Comparison of ENCODE assay signal across 12 cellular contexts in genomic region chr5:17190799-17191391, GRCh38. TPM values are rescaled to one million over a fixed set of nuclear protein-coding genes. Genes with fewer than 3 reads are reported as not detected.
DNase-seq lines count a peak whose midpoint lies in the region; ATAC-seq, FAIRE-seq and TF ChIP-seq lines count a peak whose summit lies in the region.
"Had no signal": no experiment of that assay in that cellular context is flagged by ENCODE, and none has a peak within 500 bp of the region (broad histone marks: within the 10 kb centered on the region; RNA-seq: fewer than 3 reads in every experiment).

No MANE protein-coding gene starts in this region.

- no peaks in the 10 kb centered on the region for H3K9me3 ChIP-seq in AG04450 (ENCODE audit: control insufficient read depth, insufficient read depth, low read length)
- no peaks in the 10 kb centered on the region for H3K9me3 ChIP-seq in astrocyte (ENCODE audit: insufficient read depth, low read depth, low read length)
- H3K9me3 ChIP-seq in mucosa of descending colon = no peaks in the 10 kb centered on the region
- H3K9me3 ChIP-seq: ovary, suprapubic skin had no signal

- H3K36me3 ChIP-seq in astrocyte (ENCODE audit: insufficient read depth, low read length) = no peaks in the 10 kb centered on the region
- H3K36me3 ChIP-seq in mucosa of descending colon (ENCODE audit: low read depth) = no peaks in the 10 kb centered on the region
- H3K36me3 ChIP-seq: ovary, suprapubic skin had no signal

- DNase-seq in AG04450 (ENCODE audit: low read depth, low spot score) (no peak), LHCN-M2 (ENCODE audit: low read depth) (peak; percentile 71), astrocyte (ENCODE audit: low read depth) (peak; percentile 70), mucosa of descending colon (peak in 1 of 3 donors; percentile 31)
- DNase-seq in central memory CD4-positive, alpha-beta T cell = no peak
- DNase-seq: activated naive CD8-positive, alpha-beta T cell treated with anti-CD3 and anti-CD28 coated beads, Interleukin-2, amount 10 ng/mL, durations not matched to agents 7 days and 5 days had no signal

- no peaks in the 10 kb centered on the region for H3K79me2 ChIP-seq in astrocyte (ENCODE audit: insufficient read depth, low read length)

- no peak overlapping the region for H3K4me3 Mint-ChIP-seq in astrocyte (ENCODE audit: unreplicated experiment)
- H3K4me3 Mint-ChIP-seq: activated naive CD8-positive, alpha-beta T cell treated with anti-CD3 and anti-CD28 coated beads, Interleukin-2, amount 10 ng/mL, durations not matched to agents 7 days and 5 days had no signal

- no peaks in the 10 kb centered on the region for H4K20me1 ChIP-seq in astrocyte (ENCODE audit: insufficient read depth, low read length)

- no peak for FAIRE-seq in astrocyte (lab: Jason Lieb, UNC)
- FAIRE-seq: HTR-8/SVneo had no signal

- POLR2A ChIA-PET in AG04450 (lab: Yijun Ruan, JAX) = interaction anchor here (0.5 to 2.1 kb wide), 5 partner anchors 10 to 255 kb away, joined by 3 to 7 read pairs (median 4); partner anchors contain the start of gene MYO10

- H3K36me3 Mint-ChIP-seq in astrocyte (ENCODE audit: low read depth, unreplicated experiment) = no peaks in the 10 kb centered on the region
- H3K36me3 Mint-ChIP-seq: activated naive CD8-positive, alpha-beta T cell treated with anti-CD3 and anti-CD28 coated beads, Interleukin-2, amount 10 ng/mL, durations not matched to agents 7 days and 5 days had no signal

- intact Hi-C loops in mucosa of descending colon (cut with DNase I, micrococcal nuclease) = loop anchor here in 1 of 2 donors (5.0 kb wide), 1 partner anchor 399 kb away; no protein-coding TSS in a partner anchor

- H3K4me1 ChIP-seq in astrocyte (ENCODE audit: insufficient read depth, low read length) = peaks cover 39% of the 10 kb centered on the region
- H3K4me1 ChIP-seq in mucosa of descending colon (ENCODE audit: low read depth) = peaks cover 25% of the 10 kb centered on the region

- peak overlapping the region; percentile 26 for H3K9ac ChIP-seq in astrocyte (ENCODE audit: low read length)

- CTCF ChIA-PET in AG04450 (lab: Charles Lee) = interaction anchor here (0.6 to 4.7 kb wide), 48 partner anchors 9 to 735 kb away, joined by 3 to 93 read pairs (median 8); partner anchors contain the start of gene MYO10

- peak overlapping the region; percentile 65 for H3K27ac ChIP-seq in AG04450 (ENCODE audit: low read depth, low read length)
- peak overlapping the region; percentile 41 for H3K27ac ChIP-seq in astrocyte (ENCODE audit: low read depth, low read length)
- H3K27ac ChIP-seq: ovary, suprapubic skin had no signal

- peak overlapping the region; percentile 49 for H3K4me2 ChIP-seq in astrocyte (ENCODE audit: low read length)

- TF ChIP-seq CTCF in AG04450 (IDR thresholded peaks at IDR 0.05; ENCODE audit: low read depth, low read length) (no peak), astrocyte (IDR thresholded peaks at IDR 0.05; ENCODE audit: insufficient read depth, low read depth, low read length) (no peak), mucosa of descending colon (IDR thresholded peaks at IDR 0.05) (no peak)

- H3K4me3 ChIP-seq in AG04450 (ENCODE audit: low read depth, low read length) (no peak overlapping the region), astrocyte (ENCODE audit: insufficient read depth, low read depth, low read length) (no peak overlapping the region), mucosa of descending colon (no peak overlapping the region)
- H3K4me3 ChIP-seq: ovary, suprapubic skin had no signal

- peak overlapping the region; percentile 44 for H3K27ac Mint-ChIP-seq in astrocyte (ENCODE audit: unreplicated experiment)
- H3K27ac Mint-ChIP-seq: activated naive CD8-positive, alpha-beta T cell treated with anti-CD3 and anti-CD28 coated beads, Interleukin-2, amount 10 ng/mL, durations not matched to agents 7 days and 5 days had no signal

- H3K4me1 Mint-ChIP-seq in astrocyte (ENCODE audit: low read depth, unreplicated experiment) = peaks cover 46% of the 10 kb centered on the region
- H3K4me1 Mint-ChIP-seq: activated naive CD8-positive, alpha-beta T cell treated with anti-CD3 and anti-CD28 coated beads, Interleukin-2, amount 10 ng/mL, durations not matched to agents 7 days and 5 days had no signal

- no peaks in the 10 kb centered on the region for H3K27me3 ChIP-seq in AG04450 (ENCODE audit: control insufficient read depth, insufficient read depth, low read length)
- no peaks in the 10 kb centered on the region for H3K27me3 ChIP-seq in astrocyte (ENCODE audit: insufficient read depth, low read length)
- H3K27me3 ChIP-seq: ovary, suprapubic skin had no signal

- no peaks in the 10 kb centered on the region for H3K27me3 Mint-ChIP-seq in astrocyte (ENCODE audit: low read depth, unreplicated experiment)
- H3K27me3 Mint-ChIP-seq: activated naive CD8-positive, alpha-beta T cell treated with anti-CD3 and anti-CD28 coated beads, Interleukin-2, amount 10 ng/mL, durations not matched to agents 7 days and 5 days had no signal

- H2AFZ ChIP-seq in astrocyte (ENCODE audit: low read depth, low read length) = no peak overlapping the region

- ATAC-seq in mucosa of descending colon (peak; percentile 70), HG03280 (IDR thresholded peaks at IDR 0.05; ENCODE audit: unreplicated experiment) (no peak), GM19328 (IDR thresholded peaks at IDR 0.05; ENCODE audit: unreplicated experiment) (no peak), GM21619 (IDR thresholded peaks at IDR 0.05; ENCODE audit: unreplicated experiment) (no peak)

- H3K9me3 Mint-ChIP-seq in astrocyte (ENCODE audit: unreplicated experiment) = no peaks in the 10 kb centered on the region
- H3K9me3 Mint-ChIP-seq: activated naive CD8-positive, alpha-beta T cell treated with anti-CD3 and anti-CD28 coated beads, Interleukin-2, amount 10 ng/mL, durations not matched to agents 7 days and 5 days had no signal

RNA-seq across cellular contexts. Expression of gene BASP1, which starts 26.5 kb away (rescaled TPM):
- polyA plus RNA-seq in AG04450 (2011; rRNA removed) = 181 and 227 TPM in 2 replicates
- polyA minus RNA-seq in AG04450 (2011; rRNA and poly(A)+ RNA removed) = 32.9 and 47.9 TPM in 2 replicates
- 155 and 164 TPM in 2 replicates for total RNA-seq in LHCN-M2 (2014; rRNA removed)
- 102 TPM for polyA plus RNA-seq in LHCN-M2 (2012)
- 260 and 273 TPM in 2 replicates for total RNA-seq in astrocyte
- total RNA-seq in mucosa of descending colon = 10 to 100 TPM in 1 of 3 donors, 1 to 10 TPM in 2; 3.6 to 10.6 (median 8.6) TPM

Comparison
In these comparisons a context has a peak if more than half of its experiments do, and no peak if none do; other contexts are left out.
1. DNase-seq: peak in LHCN-M2 (single experiment) and astrocyte (single experiment); none in AG04450 (single experiment) and central memory CD4-positive, alpha-beta T cell (single experiment).
2. RNA of gene BASP1, which starts 26.5 kb away (total RNA-seq): 260 to 273 TPM in astrocyte and 155 to 164 TPM in LHCN-M2; 3.6 to 10.6 TPM in mucosa of descending colon; every median in the first group is over 10 times any median in the second.